In the genomic region with DNA sequence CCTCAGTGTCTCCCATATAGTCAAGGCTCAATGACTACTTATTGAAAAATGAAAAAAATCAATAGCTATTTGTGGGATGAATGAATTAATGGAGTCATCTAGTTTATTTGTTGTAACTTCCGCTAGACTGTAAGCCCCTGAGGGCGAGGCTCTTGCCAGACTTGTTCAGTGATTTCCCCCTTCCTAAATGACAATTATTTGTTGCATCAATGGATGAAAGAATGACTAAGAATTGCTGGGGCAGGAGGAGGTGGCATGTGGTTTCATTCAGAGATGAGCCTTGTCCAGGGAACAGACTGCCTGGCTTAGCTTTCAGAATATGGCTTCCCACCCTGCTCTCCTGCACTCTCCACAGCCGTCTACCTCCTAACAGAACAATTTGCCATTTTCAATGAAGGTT, we compare ENCODE assay signal across 9 cellular contexts. TPM values are rescaled to one million over a fixed set of nuclear protein-coding genes. Genes with fewer than 3 reads are reported as not detected.
A peak's percentile ranks its signal among the peaks of the same experiment; 100 is the strongest.
DNase-seq lines count a peak whose midpoint lies in the region; ATAC-seq, FAIRE-seq and TF ChIP-seq lines count a peak whose summit lies in the region.
"Had no signal": no experiment of that assay in that cellular context is flagged by ENCODE, and none has a peak within 500 bp of the region (broad histone marks: within the 10 kb centered on the region; RNA-seq: fewer than 3 reads in every experiment).

No MANE protein-coding gene starts in this region.

- TF ChIP-seq CTCF in Caco-2 (IDR thresholded peaks at IDR 0.05; ENCODE audit: insufficient read depth in 1 of 2, low read depth in 1 of 2, low read length in 1 of 2, severe bottlenecking in 1 of 2, unreplicated experiment in 1 of 2) (no peak), Loucy (conservative IDR thresholded peaks at IDR 0.05; ENCODE audit: low read length) (no peak), astrocyte (IDR thresholded peaks at IDR 0.05; ENCODE audit: insufficient read depth, low read depth, low read length) (no peak), osteoblast (IDR thresholded peaks at IDR 0.05; ENCODE audit: extremely low read depth, low read depth, low read length) (no peak)

- H3K27ac ChIP-seq in astrocyte (ENCODE audit: low read depth, low read length) (no peak overlapping the region), osteoblast (ENCODE audit: low read depth, low read length) (no peak overlapping the region)

- no peaks in the 10 kb centered on the region for H3K9me3 ChIP-seq in Caco-2
- no peaks in the 10 kb centered on the region for H3K9me3 ChIP-seq in Loucy (ENCODE audit: insufficient read depth, low read depth, low read length)
- H3K9me3 ChIP-seq in astrocyte (ENCODE audit: insufficient read depth, low read depth, low read length) = no peaks in the 10 kb centered on the region
- no peaks in the 10 kb centered on the region for H3K9me3 ChIP-seq in osteoblast (ENCODE audit: low read depth, low read length)

- H3K27me3 ChIP-seq in Caco-2 (replicated peaks; ENCODE audit: control insufficient read depth, insufficient read depth, low read length) (no peaks in the 10 kb centered on the region), Loucy (ENCODE audit: insufficient read depth, low read length, poor library complexity, severe bottlenecking) (no peaks in the 10 kb centered on the region), astrocyte (ENCODE audit: insufficient read depth, low read length) (no peaks in the 10 kb centered on the region), osteoblast (ENCODE audit: insufficient read depth, low read length) (no peaks in the 10 kb centered on the region)

- H3K9ac ChIP-seq in Loucy (ENCODE audit: low read depth, low read length, poor library complexity, severe bottlenecking) (peak overlapping the region; percentile 83), astrocyte (ENCODE audit: low read length) (no peak overlapping the region)

- no peak overlapping the region for H3K27ac Mint-ChIP-seq in Caco-2 (ENCODE audit: unreplicated experiment)
- no peak overlapping the region for H3K27ac Mint-ChIP-seq in astrocyte (ENCODE audit: unreplicated experiment)

- H3K9me2 ChIP-seq in Loucy (replicated peaks; ENCODE audit: low read depth, low read length) = no peaks in the 10 kb centered on the region

- H3K36me3 ChIP-seq in Caco-2 (ENCODE audit: control insufficient read depth, insufficient read depth, low read length) = no peaks in the 10 kb centered on the region
- H3K36me3 ChIP-seq in Loucy (ENCODE audit: insufficient read depth, low read length) = no peaks in the 10 kb centered on the region
- H3K36me3 ChIP-seq in astrocyte (ENCODE audit: insufficient read depth, low read length) = no peaks in the 10 kb centered on the region
- peaks cover 10% of the 10 kb centered on the region for H3K36me3 ChIP-seq in osteoblast (ENCODE audit: insufficient read depth, low read length)

- CTCF ChIA-PET in Caco-2 (lab: Charles Lee) = interaction anchor here (0.9 to 1.1 kb wide), 2 partner anchors 44 to 173 kb away, joined by 3 to 7 read pairs; no protein-coding TSS in a partner anchor

- H2AFZ ChIP-seq in Loucy (ENCODE audit: low read length) = peak overlapping the region; percentile 100
- H2AFZ ChIP-seq in astrocyte (ENCODE audit: low read depth, low read length) = peak overlapping the region; percentile 19
- peak overlapping the region; percentile 13 for H2AFZ ChIP-seq in osteoblast (ENCODE audit: low read length)

- H3K4me1 Mint-ChIP-seq in Caco-2 (ENCODE audit: low read depth, unreplicated experiment) (peaks cover 42% of the 10 kb centered on the region), astrocyte (ENCODE audit: low read depth, unreplicated experiment) (peaks cover 29% of the 10 kb centered on the region)

- POLR2A ChIA-PET in Caco-2 (lab: Charles Lee) = no interaction called here

- no peaks in the 10 kb centered on the region for H3F3A ChIP-seq in Loucy (ENCODE audit: low read depth)

- FAIRE-seq in astrocyte (lab: Jason Lieb, UNC) = no peak

- H4K20me1 ChIP-seq in Loucy (ENCODE audit: insufficient read depth, low read length, poor library complexity, severe bottlenecking) (peaks cover 35% of the 10 kb centered on the region), astrocyte (ENCODE audit: insufficient read depth, low read length) (peaks cover 16% of the 10 kb centered on the region), osteoblast (ENCODE audit: insufficient read depth, low read length) (peaks cover 8% of the 10 kb centered on the region)

- ATAC-seq in GM21717 (IDR thresholded peaks at IDR 0.05; ENCODE audit: unreplicated experiment) = no peak

- H3K27me3 Mint-ChIP-seq in Caco-2 (ENCODE audit: insufficient read depth, unreplicated experiment) (no peaks in the 10 kb centered on the region), astrocyte (ENCODE audit: low read depth, unreplicated experiment) (no peaks in the 10 kb centered on the region)

- H3K4me1 ChIP-seq in Caco-2 (peaks cover 57% of the 10 kb centered on the region), Loucy (ENCODE audit: insufficient read depth, low read length, poor library complexity, severe bottlenecking) (peaks cover 43% of the 10 kb centered on the region), astrocyte (ENCODE audit: insufficient read depth, low read length) (no peaks in the 10 kb centered on the region), osteoblast (ENCODE audit: insufficient read depth, low read length) (peaks cover 35% of the 10 kb centered on the region)

- peak overlapping the region; percentile 70 for H3K4me3 Mint-ChIP-seq in Caco-2 (ENCODE audit: unreplicated experiment)
- H3K4me3 Mint-ChIP-seq in astrocyte (ENCODE audit: unreplicated experiment) = peak overlapping the region; percentile 42

- DNase-seq in Caco-2 (no peak), astrocyte (ENCODE audit: low read depth) (no peak), osteoblast (ENCODE audit: insufficient read length, low spot score, missing footprints) (no peak), NCI-H2196 treated with DMSO at 0.1 percent for 48 hours (lab: John Stamatoyannopoulos, UW; ENCODE audit: unreplicated experiment) (no peak), germinal center (ENCODE audit: low spot score) (no peak)
- DNase-seq in stimulated activated CD4-positive, alpha-beta T cell treated with anti-CD3 and anti-CD28 coated beads, Interleukin-4, amount 100 ng/mL, for 24 hours = no peak
- DNase-seq: islet precursor cell had no signal

- H3K36me3 Mint-ChIP-seq in Caco-2 (ENCODE audit: insufficient read depth, unreplicated experiment) (peaks cover 22% of the 10 kb centered on the region), astrocyte (ENCODE audit: low read depth, unreplicated experiment) (peaks cover 4% of the 10 kb centered on the region)

- intact Hi-C loops in Caco-2 (cut with micrococcal nuclease; ENCODE audit: unreplicated experiment) = loop anchor here (2.0 kb wide), 1 partner anchor 63 kb away; a partner anchor contains a TSS

- peaks cover 40% of the 10 kb centered on the region for H3K79me2 ChIP-seq in Loucy (ENCODE audit: insufficient read depth, low read length)
- H3K79me2 ChIP-seq in astrocyte (ENCODE audit: insufficient read depth, low read length) = peaks cover 39% of the 10 kb centered on the region
- peaks cover 39% of the 10 kb centered on the region for H3K79me2 ChIP-seq in osteoblast (ENCODE audit: insufficient read depth, low read length)

- H3K9me3 Mint-ChIP-seq in Caco-2 (ENCODE audit: unreplicated experiment) (no peaks in the 10 kb centered on the region), astrocyte (ENCODE audit: unreplicated experiment) (peaks cover 2% of the 10 kb centered on the region)

- BruUV-seq in Caco-2 (replicated peaks; lab: Mats Ljungman, UMichigan) = TSS peak; percentile 34

- H3K4me2 ChIP-seq in Loucy (ENCODE audit: low read depth, low read length, poor library complexity, severe bottlenecking) = peak overlapping the region; percentile 96
- H3K4me2 ChIP-seq in astrocyte (ENCODE audit: low read length) = no peak overlapping the region
- peak overlapping the region; percentile 87 for H3K4me2 ChIP-seq in osteoblast (ENCODE audit: insufficient read depth, low read length)

- no peak overlapping the region for H3K4me3 ChIP-seq in Caco-2 (ENCODE audit: low read depth, low read length)
- peak overlapping the region; percentile 89 for H3K4me3 ChIP-seq in Loucy (ENCODE audit: low read length, poor library complexity, severe bottlenecking)
- H3K4me3 ChIP-seq in astrocyte (ENCODE audit: insufficient read depth, low read depth, low read length) = no peak overlapping the region
- peak overlapping the region; percentile 94 for H3K4me3 ChIP-seq in osteoblast (ENCODE audit: insufficient read depth, low read length)

RNA-seq across cellular contexts. Expression of a gene that starts 1.1 kb away (rescaled TPM):
- total RNA-seq in Caco-2 (2022) (170 and 171 TPM in 2 replicates), astrocyte (55.1 and 68.8 TPM in 2 replicates), osteoblast (68.4 and 72.2 TPM in 2 replicates)

RNA-seq across cellular contexts. Expression of a gene that starts 11.6 kb away (rescaled TPM):
- 181 and 186 TPM in 2 replicates for total RNA-seq in Caco-2 (2022)
- 91.0 and 94.4 TPM in 2 replicates for total RNA-seq in astrocyte
- total RNA-seq in osteoblast = 19.5 and 23.0 TPM in 2 replicates

RNA-seq across cellular contexts. Expression of a gene that starts 24.5 kb away (rescaled TPM):
- 0.16 and 0.18 TPM in 2 replicates for total RNA-seq in Caco-2 (2022)
- not detected in 2 replicates for total RNA-seq in astrocyte
- not detected in 2 replicates for total RNA-seq in osteoblast

RNA-seq across cellular contexts. Expression of a gene that starts 36.6 kb away (rescaled TPM):
- 202 and 228 TPM in 2 replicates for total RNA-seq in Caco-2 (2022)
- total RNA-seq in astrocyte = 112 and 126 TPM in 2 replicates
- total RNA-seq in osteoblast = 223 and 264 TPM in 2 replicates

Comparison
In these comparisons a context has a peak if more than half of its experiments do, and no peak if none do; other contexts are left out.
1. H3K4me3 ChIP-seq: peak in Loucy (single experiment) and osteoblast (single experiment); none in Caco-2 (single experiment) and astrocyte (single experiment).
2. H2AFZ ChIP-seq: peak in every context shown above with its lines; median percentile 100 in Loucy; 19 in astrocyte; 13 in osteoblast.